15 cellular contexts compared by ENCODE assay signal in genomic region chr19:43606569-43607229, GRCh38. TPM values are rescaled to one million over a fixed set of nuclear protein-coding genes. Genes with fewer than 3 reads are reported as not detected.
DNase-seq lines count a peak whose midpoint lies in the region; ATAC-seq and TF ChIP-seq lines count a peak whose summit lies in the region.
"Had no signal": no experiment of that assay in that cellular context is flagged by ENCODE, and none has a peak within 500 bp of the region (broad histone marks: within the 10 kb centered on the region; RNA-seq: fewer than 3 reads in every experiment).

No MANE protein-coding gene starts in this region.

- DNase-seq in NCI-H1436 (lab: John Stamatoyannopoulos, UW) (peak; percentile 49), left ventricle myocardium superior (no peak), NCI-H2227 treated with DMSO at 0.1 percent for 48 hours (lab: John Stamatoyannopoulos, UW) (no peak), NCI-H1694 treated with DMSO at 0.1 percent for 48 hours (lab: John Stamatoyannopoulos, UW) (no peak)
- DNase-seq in activated CD8-positive, alpha-beta T cell treated with anti-CD3 and anti-CD28 coated beads for 36 hours = no peak
- DNase-seq: activated naive CD4-positive, alpha-beta T cell treated with anti-CD3 and anti-CD28 coated beads, Interleukin-2, amount 10 ng/mL, durations not matched to agents 7 days and 5 days; central memory CD4-positive, alpha-beta T cell; EL; mucosa of descending colon; upper lobe of right lung had no signal

- H3K9me3 Mint-ChIP-seq in activated CD8-positive, alpha-beta T cell treated with anti-CD3 and anti-CD28 coated beads for 36 hours = no peaks in the 10 kb centered on the region
- no peaks in the 10 kb centered on the region for H3K9me3 Mint-ChIP-seq in stimulated activated memory B cell treated with anti-CD40 and anti-IgM and Interleukin-4, amounts not matched to agents 10 μg/mL and 1 μg/mL and 100 μg/mL, for 72 hours
- H3K9me3 Mint-ChIP-seq: activated naive CD4-positive, alpha-beta T cell treated with anti-CD3 and anti-CD28 coated beads, Interleukin-2, amount 10 ng/mL, durations not matched to agents 7 days and 5 days had no signal

- H3K4me3 ChIP-seq in esophagus (ENCODE audit: low read depth in 1 of 2, low read length in 2 of 2) = no peak overlapping the region
- H3K4me3 ChIP-seq: mucosa of descending colon, upper lobe of right lung had no signal

- intact Hi-C loops in activated CD8-positive, alpha-beta T cell treated with anti-CD3 and anti-CD28 coated beads for 36 hours (cut with micrococcal nuclease) = no loop called here
- intact Hi-C loops in left ventricle myocardium superior (cut with micrococcal nuclease) = no loop called here

- TF ChIP-seq CTCF in activated CD8-positive, alpha-beta T cell treated with anti-CD3 and anti-CD28 coated beads for 36 hours (IDR thresholded peaks at IDR 0.05) = no peak

- no peak overlapping the region for H3K4me3 Mint-ChIP-seq in activated CD8-positive, alpha-beta T cell treated with anti-CD3 and anti-CD28 coated beads for 36 hours
- no peak overlapping the region for H3K4me3 Mint-ChIP-seq in stimulated activated memory B cell treated with anti-CD40 and anti-IgM and Interleukin-4, amounts not matched to agents 10 μg/mL and 1 μg/mL and 100 μg/mL, for 72 hours
- H3K4me3 Mint-ChIP-seq: activated naive CD4-positive, alpha-beta T cell treated with anti-CD3 and anti-CD28 coated beads, Interleukin-2, amount 10 ng/mL, durations not matched to agents 7 days and 5 days had no signal

- ATAC-seq in activated CD8-positive, alpha-beta T cell treated with anti-CD3 and anti-CD28 coated beads for 36 hours = no peak
- no peak for ATAC-seq in stimulated activated memory B cell treated with anti-CD40 and anti-IgM and Interleukin-4, amounts not matched to agents 10 μg/mL and 1 μg/mL and 100 μg/mL, for 72 hours
- ATAC-seq in left ventricle myocardium superior (no peak), GM19455 (IDR thresholded peaks at IDR 0.05; ENCODE audit: unreplicated experiment) (no peak)
- ATAC-seq: mucosa of descending colon, upper lobe of right lung had no signal

- H3K36me3 ChIP-seq in esophagus (ENCODE audit: control insufficient read depth in 2 of 2, insufficient read depth in 2 of 2, low read length in 1 of 2) = peaks cover 2% of the 10 kb centered on the region in 2 donors

- POLR2A ChIA-PET in activated CD8-positive, alpha-beta T cell treated with anti-CD3 and anti-CD28 coated beads for 36 hours (lab: Charles Lee) = interaction anchor here (1.7 kb wide), 1 partner anchor 11 kb away, joined by 6 read pairs; the partner anchor contains the start of genes IRGQ and ZNF576

- 55 to 63% methylated on average over 7 of the region's 7 CpGs for WGBS in esophagus, 2 donors

- H3K36me3 Mint-ChIP-seq in activated CD8-positive, alpha-beta T cell treated with anti-CD3 and anti-CD28 coated beads for 36 hours (ENCODE audit: low read depth) = peaks cover 6% of the 10 kb centered on the region
- H3K36me3 Mint-ChIP-seq in stimulated activated memory B cell treated with anti-CD40 and anti-IgM and Interleukin-4, amounts not matched to agents 10 μg/mL and 1 μg/mL and 100 μg/mL, for 72 hours = peaks cover 11% of the 10 kb centered on the region

- H3K4me1 Mint-ChIP-seq in activated CD8-positive, alpha-beta T cell treated with anti-CD3 and anti-CD28 coated beads for 36 hours (ENCODE audit: low read depth) = peaks cover 9% of the 10 kb centered on the region
- H3K4me1 Mint-ChIP-seq in stimulated activated memory B cell treated with anti-CD40 and anti-IgM and Interleukin-4, amounts not matched to agents 10 μg/mL and 1 μg/mL and 100 μg/mL, for 72 hours = peaks cover 12% of the 10 kb centered on the region

- no peaks in the 10 kb centered on the region for H3K9me3 ChIP-seq in esophagus (ENCODE audit: control insufficient read depth in 2 of 2, insufficient read depth in 1 of 2, low read depth in 1 of 2, low read length in 1 of 2)
- H3K9me3 ChIP-seq: mucosa of descending colon, upper lobe of right lung had no signal

- CTCF ChIA-PET in activated CD8-positive, alpha-beta T cell treated with anti-CD3 and anti-CD28 coated beads for 36 hours (lab: Charles Lee) = interaction anchor here (1.6 to 1.8 kb wide), 2 partner anchors 10 to 12 kb away, joined by 4 to 6 read pairs; partner anchors contain the start of gene ZNF576

- H3K27me3 Mint-ChIP-seq in activated CD8-positive, alpha-beta T cell treated with anti-CD3 and anti-CD28 coated beads for 36 hours = no peaks in the 10 kb centered on the region
- H3K27me3 Mint-ChIP-seq in stimulated activated memory B cell treated with anti-CD40 and anti-IgM and Interleukin-4, amounts not matched to agents 10 μg/mL and 1 μg/mL and 100 μg/mL, for 72 hours = no peaks in the 10 kb centered on the region
- H3K27me3 Mint-ChIP-seq: activated naive CD4-positive, alpha-beta T cell treated with anti-CD3 and anti-CD28 coated beads, Interleukin-2, amount 10 ng/mL, durations not matched to agents 7 days and 5 days had no signal

- H3K4me1 ChIP-seq in esophagus (ENCODE audit: control insufficient read depth in 2 of 2, insufficient read depth in 2 of 2, low read length in 1 of 2) = no peaks in the 10 kb centered on the region
- H3K4me1 ChIP-seq: upper lobe of right lung had no signal

- H3K27ac ChIP-seq in esophagus (ENCODE audit: low read depth in 2 of 2, low read length in 1 of 2) = peak overlapping the region; percentile 33 to 59
- H3K27ac ChIP-seq: C4-2B, upper lobe of right lung, VCaP had no signal

- peak overlapping the region; percentile 52 for H3K27ac Mint-ChIP-seq in activated CD8-positive, alpha-beta T cell treated with anti-CD3 and anti-CD28 coated beads for 36 hours
- peak overlapping the region; percentile 25 for H3K27ac Mint-ChIP-seq in stimulated activated memory B cell treated with anti-CD40 and anti-IgM and Interleukin-4, amounts not matched to agents 10 μg/mL and 1 μg/mL and 100 μg/mL, for 72 hours
- H3K27ac Mint-ChIP-seq: activated naive CD4-positive, alpha-beta T cell treated with anti-CD3 and anti-CD28 coated beads, Interleukin-2, amount 10 ng/mL, durations not matched to agents 7 days and 5 days had no signal

- H3K27me3 ChIP-seq in esophagus (ENCODE audit: control insufficient read depth in 1 of 2, insufficient read depth in 2 of 2, low read length in 2 of 2) = no peaks in the 10 kb centered on the region
- H3K27me3 ChIP-seq: upper lobe of right lung had no signal

RNA-seq across cellular contexts. Expression of gene SRRM5, which starts 5.2 kb away (rescaled TPM):
- under 1 TPM; 0.41 to 0.54 TPM for total RNA-seq in activated CD8-positive, alpha-beta T cell treated with anti-CD3 and anti-CD28 coated beads for 36 hours
- polyA plus RNA-seq in esophagus = under 1 TPM; 0.14 to 0.71 TPM
- total RNA-seq in left ventricle myocardium superior = 0.20 TPM

RNA-seq across cellular contexts. Expression of gene ZNF576, which starts 10.3 kb away (rescaled TPM):
- total RNA-seq in activated CD8-positive, alpha-beta T cell treated with anti-CD3 and anti-CD28 coated beads for 36 hours = 10 to 100 TPM in 1 of 2 experiments, 1 to 10 TPM in 1; 8.8 to 12.2 TPM
- 10 to 100 TPM in 1 of 2 donors, 1 to 10 TPM in 1; 6.8 to 13.0 TPM for polyA plus RNA-seq in esophagus
- 12.2 TPM for total RNA-seq in left ventricle myocardium superior

RNA-seq across cellular contexts. Expression of gene IRGQ, which starts 10.8 kb away (rescaled TPM):
- 10 to 100 TPM; 17.1 to 17.9 TPM for total RNA-seq in activated CD8-positive, alpha-beta T cell treated with anti-CD3 and anti-CD28 coated beads for 36 hours
- 1 to 10 TPM; 3.1 to 4.1 TPM for polyA plus RNA-seq in esophagus
- 19.6 TPM for total RNA-seq in left ventricle myocardium superior

RNA-seq across cellular contexts. Expression of gene ZNF428, which starts 12.7 kb away (rescaled TPM):
- total RNA-seq in activated CD8-positive, alpha-beta T cell treated with anti-CD3 and anti-CD28 coated beads for 36 hours = 10 to 100 TPM; 12.3 to 13.4 TPM
- polyA plus RNA-seq in esophagus = 10 to 100 TPM; 20.4 to 27.3 TPM
- total RNA-seq in left ventricle myocardium superior = 38.6 TPM

RNA-seq across cellular contexts. Expression of gene PINLYP, which starts 31.1 kb away (rescaled TPM):
- 10 to 100 TPM in 1 of 2 experiments, 1 to 10 TPM in 1; 9.7 to 12.3 TPM for total RNA-seq in activated CD8-positive, alpha-beta T cell treated with anti-CD3 and anti-CD28 coated beads for 36 hours
- polyA plus RNA-seq in esophagus = 10 to 100 TPM; 13.5 to 17.6 TPM
- total RNA-seq in left ventricle myocardium superior = 1.4 TPM
